8 cellular contexts compared by ENCODE assay signal in the genomic region with DNA sequence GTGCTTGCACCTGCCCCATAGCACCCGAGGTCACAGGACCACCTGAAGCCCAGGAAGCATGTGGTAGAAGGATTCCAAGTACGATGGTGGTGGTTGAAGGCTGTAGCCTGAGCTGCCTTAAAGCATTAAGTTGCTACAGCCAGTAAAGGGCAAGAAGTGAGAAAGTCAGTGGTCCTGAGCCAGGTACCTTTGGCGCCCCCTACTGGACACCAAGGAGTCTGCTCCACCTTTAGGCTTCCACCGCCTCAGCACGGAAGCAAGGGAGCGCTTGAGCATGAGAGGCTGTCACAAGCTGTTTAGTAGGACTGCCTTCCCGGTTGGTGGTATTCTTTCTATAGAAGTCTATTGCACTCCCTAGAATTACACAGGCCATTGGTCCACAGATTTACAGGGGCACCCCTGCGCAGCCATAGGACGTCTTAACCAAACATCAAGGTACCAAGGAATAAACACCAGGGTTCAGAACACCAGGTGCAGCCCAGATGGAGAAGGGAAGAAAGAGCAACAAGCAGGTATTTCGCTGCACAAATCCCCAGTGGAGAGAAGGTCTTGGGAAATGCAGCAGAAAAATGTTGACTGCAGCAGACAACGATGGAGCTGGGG. TPM values are rescaled to one million over a fixed set of nuclear protein-coding genes. Genes with fewer than 3 reads are reported as not detected.
A peak's percentile ranks its signal among the peaks of the same experiment; 100 is the strongest.
DNase-seq lines count a peak whose midpoint lies in the region; ATAC-seq and TF ChIP-seq lines count a peak whose summit lies in the region.

No MANE protein-coding gene starts in this region.

- no peaks in the 10 kb centered on the region for H3K36me3 ChIP-seq in DOHH2 (ENCODE audit: control insufficient read depth, low read length)
- H3K36me3 ChIP-seq in prostate gland = no peaks in the 10 kb centered on the region
- no peaks in the 10 kb centered on the region for H3K36me3 ChIP-seq in aorta (ENCODE audit: control insufficient read depth in 1 of 2, insufficient read depth in 2 of 2, low read length in 1 of 2)

- H3K79me2 ChIP-seq in DOHH2 (ENCODE audit: control insufficient read depth, low read length) = no peaks in the 10 kb centered on the region

- intact Hi-C loops in prostate gland (cut with DNase I) (no loop called here), aorta (cut with DNase I) (no loop called here)

- H3K27ac ChIP-seq in DOHH2 (ENCODE audit: low read depth, low read length) (no peak overlapping the region), prostate gland (no peak overlapping the region), aorta (ENCODE audit: low read depth in 1 of 2, low read length in 2 of 2) (no peak overlapping the region)

- 23% methylated on average over 11 of the region's 11 CpGs for WGBS in prostate gland
- 21 to 24% methylated on average over 11 of the region's 11 CpGs for WGBS in aorta, 2 donors

- no peaks in the 10 kb centered on the region for H3F3A ChIP-seq in DOHH2 (ENCODE audit: control insufficient read depth, insufficient read depth)

- H3K9me2 ChIP-seq in DOHH2 (replicated peaks; ENCODE audit: control insufficient read depth, low read length) = no peaks in the 10 kb centered on the region

- H3K27me3 ChIP-seq in DOHH2 (ENCODE audit: control insufficient read depth, low read length) (peaks cover 16% of the 10 kb centered on the region), prostate gland (replicated peaks; ENCODE audit: insufficient read depth) (peaks cover 12% of the 10 kb centered on the region), aorta (ENCODE audit: control insufficient read depth in 1 of 2, insufficient read depth in 2 of 2, low read length in 1 of 2) (peaks cover 0 to 3% of the 10 kb centered on the region in 2 donors)

- H4K20me1 ChIP-seq in DOHH2 (ENCODE audit: control insufficient read depth, insufficient read depth, low read depth, low read length) = no peaks in the 10 kb centered on the region

- H3K9me3 ChIP-seq in DOHH2 (ENCODE audit: control insufficient read depth, insufficient read depth, low read length) (no peaks in the 10 kb centered on the region), prostate gland (no peaks in the 10 kb centered on the region), aorta (ENCODE audit: control insufficient read depth, low read length) (no peaks in the 10 kb centered on the region)

- peak; percentile 75 for DNase-seq in HK-2 (ENCODE audit: unreplicated experiment)
- DNase-seq in OCI-M1 (lab: John Stamatoyannopoulos, UW) = peak; percentile 77
- peak; percentile 27 for DNase-seq in activated T-helper 9 cell treated with anti-CD3 and anti-CD28 coated beads, Interleukin-2, amount 50 U/mL, for 16 hours (ENCODE audit: low read depth)
- DNase-seq in globus pallidus (ENCODE audit: low spot score) = peak; percentile 74
- peak; percentile 14 for DNase-seq in prostate gland (ENCODE audit: low spot score)
- DNase-seq in aorta = peak; percentile 56 to 80

- H3K4me3 ChIP-seq in DOHH2 (ENCODE audit: low read length) = no peak overlapping the region
- H3K4me3 ChIP-seq in prostate gland = no peak overlapping the region
- no peak overlapping the region for H3K4me3 ChIP-seq in aorta (ENCODE audit: low read length in 2 of 2)

- no peak for ATAC-seq in aorta (ENCODE audit: low FRiP score)
- ATAC-seq in HG03025 (IDR thresholded peaks at IDR 0.05; ENCODE audit: low FRiP score, unreplicated experiment) = no peak

- H3K4me2 ChIP-seq in DOHH2 (ENCODE audit: low read length) = no peak overlapping the region

- TF ChIP-seq CTCF in DOHH2 (IDR thresholded peaks at IDR 0.05; ENCODE audit: low read depth, low read length, poor library complexity, severe bottlenecking) (peak; percentile 95), prostate gland (IDR thresholded peaks at IDR 0.05) (peak; percentile 36 to 70 (median 54))

- no peaks in the 10 kb centered on the region for H3K4me1 ChIP-seq in DOHH2 (ENCODE audit: control insufficient read depth, low read length)
- H3K4me1 ChIP-seq in prostate gland (replicated peaks) = peaks cover 8% of the 10 kb centered on the region
- no peaks in the 10 kb centered on the region for H3K4me1 ChIP-seq in aorta (ENCODE audit: control insufficient read depth in 1 of 2, insufficient read depth in 2 of 2, low read length in 2 of 2)

- TF ChIP-seq POLR2A in prostate gland (IDR thresholded peaks at IDR 0.05) = no peak

RNA-seq across cellular contexts. Expression of a gene that starts 2.2 kb away (rescaled TPM):
- 1 to 10 TPM; 3.8 to 8.9 TPM for total RNA-seq in prostate gland
- 10 to 100 TPM in 1 of 2 donors, 1 to 10 TPM in 1; 7.9 to 53.1 TPM for total RNA-seq in aorta
- polyA plus RNA-seq in aorta = 10 to 100 TPM in 1 of 2 donors, 1 to 10 TPM in 1; 2.9 to 19.0 TPM

Comparison
In these comparisons a context has a peak if more than half of its experiments do, and no peak if none do; other contexts are left out.
1. DNase-seq: peak in every context shown above with its lines; median percentile 77 in OCI-M1; 75 in HK-2; 74 in globus pallidus; 68 in aorta; 27 in activated T-helper 9 cell treated with anti-CD3 and anti-CD28 coated beads, Interleukin-2, amount 50 U/mL, for 16 hours; 14 in prostate gland.